Comparison of ENCODE assay signal across 17 cellular contexts in the genomic region with DNA sequence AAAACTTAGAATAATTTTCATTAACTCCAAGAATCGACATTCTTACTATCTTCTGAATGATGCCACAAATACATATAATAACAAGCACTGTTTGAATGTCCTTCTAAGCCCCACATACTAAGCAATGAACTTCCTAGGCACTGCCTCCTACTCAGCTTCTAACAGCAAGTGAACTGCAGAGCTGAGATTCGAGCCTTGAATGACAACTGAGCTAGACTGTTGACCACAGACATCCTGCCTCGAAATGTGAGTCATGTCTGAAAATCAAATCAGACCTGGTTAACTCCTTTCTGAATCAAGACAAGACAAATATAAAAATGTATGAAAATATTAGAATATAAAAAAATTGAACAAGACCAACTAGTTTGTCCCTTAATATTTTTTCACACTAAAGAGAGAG.
DNase-seq lines count a peak whose midpoint lies in the region; ATAC-seq, FAIRE-seq and TF ChIP-seq lines count a peak whose summit lies in the region.
"Had no signal": no experiment of that assay in that cellular context is flagged by ENCODE, and none has a peak within 500 bp of the region (broad histone marks: within the 10 kb centered on the region; RNA-seq: fewer than 3 reads in every experiment).

No MANE protein-coding gene starts in this region.

- peak; percentile 28 for DNase-seq in ACHN
- DNase-seq in H54 (ENCODE audit: insufficient read length, low spot score) = peak; percentile 13
- peak; percentile 68 for DNase-seq in astrocyte of the hippocampus (ENCODE audit: low read depth, low spot score)
- DNase-seq in myocyte (ENCODE audit: low read depth) = peak; percentile 75
- DNase-seq in esophagus muscularis mucosa (ENCODE audit: extremely low spot score) = no peak
- no peak for DNase-seq in activated CD8-positive, alpha-beta memory T cell treated with anti-CD3 and anti-CD28 coated beads for 24 hours
- no peak for DNase-seq in upper lobe of right lung
- DNase-seq: activated CD4-positive, alpha-beta T cell treated with anti-CD3 and anti-CD28 coated beads, Interleukin-2, amount 50 U/mL, for 4 hours; activated naive CD4-positive, alpha-beta T cell treated with anti-CD3 and anti-CD28 coated beads, Interleukin-2, amount 10 ng/mL, durations not matched to agents 7 days and 5 days; erythroblast; IMR-90; islet precursor cell; NCI-H1694; NCI-H526 treated with DMSO at 0.1 percent for 48 hours had no signal

- H3K4me1 ChIP-seq in esophagus muscularis mucosa (no peaks in the 10 kb centered on the region), upper lobe of right lung (no peaks in the 10 kb centered on the region)

- TF ChIP-seq CTCF in esophagus muscularis mucosa (IDR thresholded peaks at IDR 0.05) (no peak), upper lobe of right lung (IDR thresholded peaks at IDR 0.05) (no peak)

- H3K27me3 ChIP-seq in esophagus muscularis mucosa = no peaks in the 10 kb centered on the region
- H3K27me3 ChIP-seq in upper lobe of right lung = no peaks in the 10 kb centered on the region

- no peak for FAIRE-seq in H54 (lab: Jason Lieb, UNC)
- FAIRE-seq: frontal cortex had no signal

- intact Hi-C loops in esophagus muscularis mucosa (cut with DNase I) (no loop called here), upper lobe of right lung (cut with DNase I) (no loop called here)

- no peak overlapping the region for H3K27ac ChIP-seq in esophagus muscularis mucosa (replicated peaks in 1 of 4)
- no peak overlapping the region for H3K27ac ChIP-seq in upper lobe of right lung

- no peak overlapping the region for H3K4me3 ChIP-seq in esophagus muscularis mucosa
- no peak overlapping the region for H3K4me3 ChIP-seq in upper lobe of right lung

- 62% methylated on average over 3 of the region's 3 CpGs for WGBS in esophagus muscularis mucosa

- TF ChIP-seq POLR2A in H54 (IDR thresholded peaks at IDR 0.05; ENCODE audit: low read depth, low read length) (no peak), esophagus muscularis mucosa (IDR thresholded peaks at IDR 0.05; ENCODE audit: low read depth) (no peak)

- ATAC-seq in upper lobe of right lung (no peak), HG03097 (IDR thresholded peaks at IDR 0.05; ENCODE audit: low FRiP score, unreplicated experiment) (no peak)
- ATAC-seq: SK-N-SH treated with all-trans-retinoic acid at 6 μM for 48 hours had no signal

- H3K36me3 ChIP-seq in esophagus muscularis mucosa = no peaks in the 10 kb centered on the region
- H3K36me3 ChIP-seq in upper lobe of right lung = no peaks in the 10 kb centered on the region

- no peak for TF ChIP-seq EP300 in esophagus muscularis mucosa (IDR thresholded peaks at IDR 0.05)

- in situ Hi-C loops in ACHN (cut with HindIII; ENCODE audit: low pct_ligation_motif_present, low pct_unique_long_range_greater_than_20kb, low sequenced_read_pairs) = no loop called here

- H3K9me3 ChIP-seq in esophagus muscularis mucosa = peaks cover 0 to 9% (median 3%) of the 10 kb centered on the region in 4 donors
- H3K9me3 ChIP-seq in upper lobe of right lung = no peaks in the 10 kb centered on the region

Comparison
In these comparisons a context has a peak if more than half of its experiments do, and no peak if none do; other contexts are left out.
1. DNase-seq: peak in ACHN (single experiment), H54 (single experiment), astrocyte of the hippocampus (single experiment) and myocyte (single experiment); none in esophagus muscularis mucosa (single experiment), activated CD8-positive, alpha-beta memory T cell treated with anti-CD3 and anti-CD28 coated beads for 24 hours (single experiment) and upper lobe of right lung (single experiment).